In the genomic region with DNA sequence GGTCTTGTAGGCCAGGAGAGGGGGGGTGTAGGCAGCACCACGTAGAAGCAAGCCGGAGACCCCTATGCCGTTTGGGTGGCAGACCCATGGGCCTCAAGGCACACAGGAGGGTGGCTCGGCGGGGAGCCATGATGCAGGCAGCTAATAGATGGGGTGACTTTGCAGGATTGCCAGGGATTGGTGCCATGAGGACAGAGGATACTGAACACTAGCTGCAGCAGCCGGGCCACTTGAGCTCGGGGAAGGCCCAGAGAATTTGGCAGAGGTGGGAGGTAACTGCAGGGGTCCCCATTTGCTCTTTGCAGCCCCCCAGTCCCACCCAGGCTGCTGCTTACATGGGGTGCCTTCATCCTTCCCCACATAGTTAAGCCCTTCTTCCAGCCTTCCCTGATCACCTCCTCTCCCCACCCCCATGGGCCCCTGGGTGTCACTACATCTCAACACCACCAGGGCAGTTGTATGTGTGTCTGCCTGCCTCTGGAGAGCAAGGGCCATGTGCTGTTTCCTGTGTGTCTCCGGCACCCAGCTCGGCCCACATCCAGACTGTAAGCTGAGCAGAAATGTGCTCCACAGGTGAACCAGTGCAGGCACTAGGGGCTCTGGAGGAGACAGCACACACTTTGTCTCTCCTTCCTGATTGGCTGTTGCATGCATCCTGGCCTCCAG, we compare ENCODE assay signal across 9 cellular contexts. TPM values are rescaled to one million over a fixed set of nuclear protein-coding genes. Genes with fewer than 3 reads are reported as not detected.
DNase-seq lines count a peak whose midpoint lies in the region; ATAC-seq, FAIRE-seq and TF ChIP-seq lines count a peak whose summit lies in the region.
"Had no signal": no experiment of that assay in that cellular context is flagged by ENCODE, and none has a peak within 500 bp of the region (broad histone marks: within the 10 kb centered on the region; RNA-seq: fewer than 3 reads in every experiment).

No MANE protein-coding gene starts in this region.

- intact Hi-C loops in activated CD8-positive, alpha-beta T cell treated with anti-CD3 and anti-CD28 coated beads for 36 hours (cut with micrococcal nuclease): no loop called here
- intact Hi-C loops in mammary epithelial cell (cut with micrococcal nuclease): no loop called here

- no TSS peak for BruUV-seq in mammary epithelial cell (replicated peaks; lab: Mats Ljungman, UMichigan)

- H3K9me3 ChIP-seq in keratinocyte (ENCODE audit: control insufficient read depth, low read depth, low read length): no peaks in the 10 kb centered on the region
- H3K9me3 ChIP-seq in mammary epithelial cell (replicated peaks; ENCODE audit: insufficient read depth, low read length): no peaks in the 10 kb centered on the region

- DNase-seq in AG04449 (ENCODE audit: low read depth, low spot score) (no peak), H4 (ENCODE audit: low spot score) (peak; percentile 23), keratinocyte (ENCODE audit: low read depth, low spot score) (no peak), mammary epithelial cell (no peak), NCI-H2029 (lab: John Stamatoyannopoulos, UW) (no peak), cerebellar nuclear complex (lab: John Stamatoyannopoulos, UW) (no peak)
- DNase-seq in activated CD8-positive, alpha-beta T cell treated with anti-CD3 and anti-CD28 coated beads for 36 hours: peak; percentile 56
- no peak for DNase-seq in stimulated activated CD8-positive, alpha-beta memory T cell treated with anti-CD3 and anti-CD28 coated beads, Interleukin-4, amount 100 ng/mL, for 48 hours

- POLR2A ChIA-PET in AG04449 (lab: Yijun Ruan, JAX): interaction anchor here (0.6 to 1.0 kb wide), 3 partner anchors 8 to 160 kb away, joined by 3 read pairs; no protein-coding TSS in a partner anchor
- POLR2A ChIA-PET in activated CD8-positive, alpha-beta T cell treated with anti-CD3 and anti-CD28 coated beads for 36 hours (lab: Charles Lee): interaction anchor here (1.2 to 1.9 kb wide), 3 partner anchors 33 to 102 kb away, joined by 3 to 5 read pairs (median 3); no protein-coding TSS in a partner anchor

- peaks cover 4% of the 10 kb centered on the region for H3K27me3 Mint-ChIP-seq in activated CD8-positive, alpha-beta T cell treated with anti-CD3 and anti-CD28 coated beads for 36 hours

- CTCF ChIA-PET in AG04449 (lab: Yijun Ruan, JAX): interaction anchor here (0.9 to 3.2 kb wide), 4 partner anchors 17 to 105 kb away, joined by 3 to 14 read pairs (median 3); no protein-coding TSS in a partner anchor
- CTCF ChIA-PET in activated CD8-positive, alpha-beta T cell treated with anti-CD3 and anti-CD28 coated beads for 36 hours (lab: Charles Lee): interaction anchor here (1.2 to 2.6 kb wide), 7 partner anchors 11 to 105 kb away, joined by 3 to 8 read pairs (median 4); no protein-coding TSS in a partner anchor
- CTCF ChIA-PET in mammary epithelial cell (lab: Charles Lee; ENCODE audit: low non-redundant PET): no interaction called here

- no peaks in the 10 kb centered on the region for H3K9me1 ChIP-seq in keratinocyte (ENCODE audit: control insufficient read depth, extremely low read depth, insufficient read depth, low read length)

- H3K27me3 ChIP-seq in keratinocyte (ENCODE audit: control insufficient read depth, extremely low read depth, insufficient read depth, low read length) (no peaks in the 10 kb centered on the region), mammary epithelial cell (ENCODE audit: insufficient read depth, low read length) (no peaks in the 10 kb centered on the region)

- H3K4me1 ChIP-seq in keratinocyte (ENCODE audit: control insufficient read depth, extremely low read depth, insufficient read depth, low read length) (peaks cover 43% of the 10 kb centered on the region), mammary epithelial cell (ENCODE audit: insufficient read depth, low read length) (peaks cover 48% of the 10 kb centered on the region)

- H3K79me2 ChIP-seq in keratinocyte (ENCODE audit: control insufficient read depth, insufficient read depth, low read length) (peaks cover 48% of the 10 kb centered on the region), mammary epithelial cell (ENCODE audit: insufficient read depth, low read length) (peaks cover 84% of the 10 kb centered on the region)

- H3K4me3 ChIP-seq in AG04449 (ENCODE audit: low read depth, low read length) (no peak overlapping the region), keratinocyte (ENCODE audit: control insufficient read depth in 2 of 3, extremely low read depth in 1 of 3, insufficient read depth in 2 of 3, low read depth in 1 of 3, low read length in 3 of 3) (no peak overlapping the region), mammary epithelial cell (replicated peaks in 1 of 3; ENCODE audit: insufficient read depth in 1 of 3, low read depth in 2 of 3, low read length in 3 of 3) (no peak overlapping the region)

- H3K4me2 ChIP-seq in keratinocyte (ENCODE audit: control insufficient read depth, extremely low read depth, insufficient read depth, low read depth, low read length): peak overlapping the region; percentile 81
- H3K4me2 ChIP-seq in mammary epithelial cell (ENCODE audit: insufficient read depth, low read depth, low read length): no peak overlapping the region

- H3K4me3 Mint-ChIP-seq in activated CD8-positive, alpha-beta T cell treated with anti-CD3 and anti-CD28 coated beads for 36 hours: no peak overlapping the region

- H3K9ac ChIP-seq in keratinocyte (ENCODE audit: control insufficient read depth, extremely low read depth, insufficient read depth, low read length) (no peak overlapping the region), mammary epithelial cell (ENCODE audit: insufficient read depth, low read length) (no peak overlapping the region)

- H4K20me1 ChIP-seq in keratinocyte (ENCODE audit: control insufficient read depth, extremely low read depth, insufficient read depth, low read length) (peaks cover 13% of the 10 kb centered on the region), mammary epithelial cell (ENCODE audit: insufficient read depth, low read length) (peaks cover 9% of the 10 kb centered on the region)

- H3K36me3 ChIP-seq in keratinocyte (ENCODE audit: control insufficient read depth in 2 of 2, extremely low read depth in 1 of 2, insufficient read depth in 2 of 2, low read length in 2 of 2) (peaks cover 0 to 2% of the 10 kb centered on the region in 2 experiments), mammary epithelial cell (ENCODE audit: insufficient read depth, low read length) (no peaks in the 10 kb centered on the region)

- no peak overlapping the region for H3K27ac Mint-ChIP-seq in activated CD8-positive, alpha-beta T cell treated with anti-CD3 and anti-CD28 coated beads for 36 hours

- H3K27ac ChIP-seq in keratinocyte (ENCODE audit: control insufficient read depth, insufficient read depth, low read length) (no peak overlapping the region), mammary epithelial cell (ENCODE audit: insufficient read depth, low read depth, low read length) (no peak overlapping the region)

- peak; percentile 61 for ATAC-seq in activated CD8-positive, alpha-beta T cell treated with anti-CD3 and anti-CD28 coated beads for 36 hours

- H3K36me3 Mint-ChIP-seq in activated CD8-positive, alpha-beta T cell treated with anti-CD3 and anti-CD28 coated beads for 36 hours (ENCODE audit: low read depth): no peaks in the 10 kb centered on the region

- dilution Hi-C loops in keratinocyte (cut with MboI; ENCODE audit: extremely low pct_ligation_motif_present, low sequenced_read_pairs) (no loop called here), mammary epithelial cell (cut with HindIII; ENCODE audit: low sequenced_read_pairs) (no loop called here)

- TF ChIP-seq CTCF in AG04449 (IDR thresholded peaks at IDR 0.05; ENCODE audit: insufficient read depth, low read length, missing control alignments) (peak; percentile 23), keratinocyte (optimal IDR thresholded peaks at IDR 0.05 in 1 of 3, IDR thresholded peaks at IDR 0.05 in 1 of 3, conservative IDR thresholded peaks at IDR 0.05 in 1 of 3; ENCODE audit: extremely low read depth in 1 of 3, insufficient read depth in 2 of 3, low read length in 3 of 3) (peak in 2 of 3 experiments; percentile 39 to 43), mammary epithelial cell (conservative IDR thresholded peaks at IDR 0.05 in 1 of 2, IDR thresholded peaks at IDR 0.05 in 1 of 2; ENCODE audit: extremely low read depth in 1 of 2, insufficient read depth in 1 of 2, low read depth in 1 of 2, low read length in 2 of 2) (peak in 1 of 2 donors; percentile 17)
- peak; percentile 33 for TF ChIP-seq CTCF in activated CD8-positive, alpha-beta T cell treated with anti-CD3 and anti-CD28 coated beads for 36 hours (IDR thresholded peaks at IDR 0.05)

- H3K4me1 Mint-ChIP-seq in activated CD8-positive, alpha-beta T cell treated with anti-CD3 and anti-CD28 coated beads for 36 hours (ENCODE audit: low read depth): peaks cover 24% of the 10 kb centered on the region

- FAIRE-seq in keratinocyte (lab: Jason Lieb, UNC): peak; percentile 23
- FAIRE-seq: endothelial cell of umbilical vein had no signal

- no peak overlapping the region for H2AFZ ChIP-seq in keratinocyte (ENCODE audit: control insufficient read depth, low read length)
- H2AFZ ChIP-seq in mammary epithelial cell (ENCODE audit: low read depth, low read length): no peak overlapping the region

- 92% methylated on average over 9 of the region's 9 CpGs for WGBS in mammary epithelial cell (ENCODE audit: low coverage, missing lambda C conversion rate)

- no peaks in the 10 kb centered on the region for H3K9me3 Mint-ChIP-seq in activated CD8-positive, alpha-beta T cell treated with anti-CD3 and anti-CD28 coated beads for 36 hours

- in situ Hi-C loops in mammary epithelial cell (cut with MboI; ENCODE audit: low sequenced_read_pairs in 2 of 2): loop anchor here in 1 of 2 donors (25.0 kb wide), 1 partner anchor 422 kb away; no protein-coding TSS in a partner anchor

RNA-seq across cellular contexts. Expression of gene SREBF1, which starts 52.1 kb away (rescaled TPM):
- 63.9 and 65.8 TPM in 2 replicates for total RNA-seq in H4 (2014; rRNA removed; shearing (Covaris generic))
- 100 to 1,000 TPM; 103 to 116 TPM for total RNA-seq in activated CD8-positive, alpha-beta T cell treated with anti-CD3 and anti-CD28 coated beads for 36 hours
- polyA plus RNA-seq in keratinocyte (51.7 to 62.3 TPM (median 59.8 TPM) in 3 replicates), mammary epithelial cell (71.5 TPM)
- polyA plus RNA-seq in keratinocyte (2011; ENCODE audit: low read depth): 141 TPM
- 13.1 and 22.9 TPM in 2 replicates for polyA plus RNA-seq in keratinocyte (2011; cell fraction: cytosol; rRNA removed)
- polyA plus RNA-seq in keratinocyte (2011; cell fraction: nucleus; rRNA removed): 193 and 230 TPM in 2 replicates
- 58.4 and 115 TPM in 2 replicates for polyA plus RNA-seq in keratinocyte (2012; ENCODE audit: low replicate concordance)
- polyA minus RNA-seq in keratinocyte (92.2 to 212 TPM (median 99.5 TPM) in 3 replicates), mammary epithelial cell (152 TPM)
- 158 TPM for polyA minus RNA-seq in keratinocyte (2011; cell fraction: cytosol; rRNA and poly(A)+ RNA removed)
- polyA minus RNA-seq in keratinocyte (2011; cell fraction: nucleus; rRNA and poly(A)+ RNA removed): 274 and 384 TPM in 2 replicates
- 100 to 1,000 TPM; 109 to 173 TPM for total RNA-seq in mammary epithelial cell

Comparison
In these comparisons a context has a peak if more than half of its experiments do, and no peak if none do; other contexts are left out.
1. DNase-seq: peak in H4 (single experiment) and activated CD8-positive, alpha-beta T cell treated with anti-CD3 and anti-CD28 coated beads for 36 hours (single experiment); none in AG04449 (single experiment), keratinocyte (single experiment), mammary epithelial cell (single experiment), NCI-H2029 (single experiment), cerebellar nuclear complex (0 of 2) and stimulated activated CD8-positive, alpha-beta memory T cell treated with anti-CD3 and anti-CD28 coated beads, Interleukin-4, amount 100 ng/mL, for 48 hours (single experiment).